In the genomic region with DNA sequence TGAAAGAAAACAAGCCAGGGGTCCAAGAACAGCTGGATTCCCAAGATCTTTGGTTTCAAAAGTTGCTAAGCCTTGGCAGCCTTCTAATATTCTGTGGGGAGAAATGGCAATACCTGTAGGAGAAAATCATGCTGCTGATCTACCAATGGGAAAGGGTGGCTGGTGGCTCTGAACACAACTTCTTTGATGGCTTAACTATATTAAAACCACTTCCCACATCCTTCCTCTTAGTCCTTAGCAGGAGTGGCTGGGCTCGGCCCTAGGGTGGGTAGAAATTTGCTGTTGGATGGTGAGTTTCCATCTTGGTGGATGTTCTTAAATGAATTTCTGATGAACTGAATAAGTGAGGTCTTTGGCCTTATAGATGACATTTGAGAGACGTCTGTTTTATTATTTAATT, we compare ENCODE assay signal across 7 cellular contexts.
"Had no signal": no experiment of that assay in that cellular context is flagged by ENCODE, and none has a peak within 500 bp of the region (broad histone marks: within the 10 kb centered on the region; RNA-seq: fewer than 3 reads in every experiment).

No MANE protein-coding gene starts in this region.

- H3K4me3 ChIP-seq: K562 had no signal

- H3K27ac ChIP-seq: HL-60, KMS-11 had no signal

- FAIRE-seq: HepG2, K562 had no signal

- ATAC-seq: HepG2, K562 had no signal

- DNase-seq: IMR-90, KBM-7, KG1 had no signal

- H3K9ac ChIP-seq: KMS-11 had no signal

- H3K4me2 ChIP-seq: KMS-11 had no signal
